Comparison of ENCODE assay signal across 8 cellular contexts in genomic region chr14:92729632-92730358, GRCh38. TPM values are rescaled to one million over a fixed set of nuclear protein-coding genes. Genes with fewer than 3 reads are reported as not detected.
DNase-seq lines count a peak whose midpoint lies in the region; ATAC-seq and TF ChIP-seq lines count a peak whose summit lies in the region.
"Had no signal": no experiment of that assay in that cellular context is flagged by ENCODE, and none has a peak within 500 bp of the region (broad histone marks: within the 10 kb centered on the region; RNA-seq: fewer than 3 reads in every experiment).

No MANE protein-coding gene starts in this region.

- no peak for TF ChIP-seq CTCF in nephron progenitor cell (IDR thresholded peaks at IDR 0.05)
- TF ChIP-seq CTCF in SK-N-SH (IDR thresholded peaks at IDR 0.05) = no peak
- no peak for TF ChIP-seq CTCF in hepatocyte (IDR thresholded peaks at IDR 0.05; ENCODE audit: poor library complexity)

- peaks cover 3 to 14% of the 10 kb centered on the region in 2 experiments for H3K36me3 ChIP-seq in SK-N-SH (replicated peaks in 1 of 2; ENCODE audit: control insufficient read depth in 1 of 2, insufficient read depth in 2 of 2, low read length in 1 of 2)
- no peaks in the 10 kb centered on the region for H3K36me3 ChIP-seq in hepatocyte (replicated peaks; ENCODE audit: insufficient read depth, low read depth)

- H3K27ac Mint-ChIP-seq in nephron progenitor cell = peak overlapping the region; percentile 77
- H3K27ac Mint-ChIP-seq: T-helper 1 cell treated with Interleukin-12 subunit alpha and Interleukin-12 subunit beta and Interleukin-4 antibody, amounts not matched to agents 30 μg/mL and 1 μg/mL, for 36 hours had no signal

- POLR2A ChIA-PET in SK-N-SH (lab: Yijun Ruan, JAX) (interaction anchor here (0.7 kb wide), 1 partner anchor 18 kb away, joined by 3 read pairs; the partner anchor contains the start of gene LGMN), HEK293T (lab: Yijun Ruan, JAX) (interaction anchor here (1.4 kb wide), 1 partner anchor 19 kb away, joined by 3 read pairs; the partner anchor contains the start of gene LGMN)

- H3K27me3 ChIP-seq in SK-N-SH (ENCODE audit: insufficient read depth) (no peaks in the 10 kb centered on the region), hepatocyte (no peaks in the 10 kb centered on the region)

- H3K4me1 Mint-ChIP-seq in nephron progenitor cell = no peaks in the 10 kb centered on the region

- peak; percentile 86 for DNase-seq in RPMI7951 (ENCODE audit: low read depth)
- no peak for DNase-seq in nephron progenitor cell
- DNase-seq in SK-N-SH = no peak
- no peak for DNase-seq in hepatocyte (ENCODE audit: low spot score)
- DNase-seq in HEK293T (ENCODE audit: extremely low spot score) = no peak

- TF ChIP-seq RAD21 in SK-N-SH (IDR thresholded peaks at IDR 0.05; ENCODE audit: low read length) = no peak

- H2AFZ ChIP-seq in SK-N-SH (ENCODE audit: low read depth) (no peak overlapping the region), hepatocyte (no peak overlapping the region)

- 78% methylated on average over 14 of the region's 14 CpGs for WGBS in SK-N-SH (ENCODE audit: low lambda C conversion rate)
- 84% methylated on average over 14 of the region's 14 CpGs for WGBS in hepatocyte (ENCODE audit: low lambda C conversion rate, missing lambda C conversion rate)

- ATAC-seq in GM18909 (IDR thresholded peaks at IDR 0.05; ENCODE audit: poor library complexity, unreplicated experiment) (peak; percentile 76), HG02852 (IDR thresholded peaks at IDR 0.05; ENCODE audit: unreplicated experiment) (peak; percentile 77)

- peaks cover 8% of the 10 kb centered on the region for H3F3A ChIP-seq in SK-N-SH (replicated peaks; ENCODE audit: insufficient read depth)

- H4K20me1 ChIP-seq in SK-N-SH (ENCODE audit: insufficient read depth) (no peaks in the 10 kb centered on the region), hepatocyte (ENCODE audit: insufficient read depth, poor library complexity, severe bottlenecking) (no peaks in the 10 kb centered on the region)

- no peak overlapping the region for H3K4me3 Mint-ChIP-seq in nephron progenitor cell
- H3K4me3 Mint-ChIP-seq: T-helper 1 cell treated with Interleukin-12 subunit alpha and Interleukin-12 subunit beta and Interleukin-4 antibody, amounts not matched to agents 30 μg/mL and 1 μg/mL, for 36 hours had no signal

- H3K9me3 ChIP-seq in SK-N-SH = no peaks in the 10 kb centered on the region
- H3K9me3 ChIP-seq in hepatocyte (ENCODE audit: low read depth) = no peaks in the 10 kb centered on the region

- peaks cover 19% of the 10 kb centered on the region for H3K9me3 Mint-ChIP-seq in nephron progenitor cell

- CTCF ChIA-PET in SK-N-SH (lab: Yijun Ruan, JAX) = interaction anchor here (1.4 kb wide), 1 partner anchor 19 kb away, joined by 3 read pairs; the partner anchor contains the start of gene LGMN
- CTCF ChIA-PET in HEK293T (lab: Yijun Ruan, JAX) = no interaction called here

- H3K4me3 ChIP-seq in SK-N-SH (ENCODE audit: low read depth in 2 of 2, low read length in 1 of 2) (no peak overlapping the region), hepatocyte (no peak overlapping the region)

- H3K36me3 Mint-ChIP-seq in nephron progenitor cell (ENCODE audit: low read depth) = peaks cover 53% of the 10 kb centered on the region

- H3K4me1 ChIP-seq in SK-N-SH (ENCODE audit: control insufficient read depth in 1 of 2, insufficient read depth in 2 of 2, low read depth in 1 of 2, low read length in 1 of 2) = no peaks in the 10 kb centered on the region
- peaks cover 9% of the 10 kb centered on the region for H3K4me1 ChIP-seq in hepatocyte (ENCODE audit: insufficient read depth)

- H3K27ac ChIP-seq in SK-N-SH (ENCODE audit: low read depth in 2 of 2, low read length in 1 of 2) (no peak overlapping the region), hepatocyte (no peak overlapping the region)

- no peaks in the 10 kb centered on the region for H3K27me3 Mint-ChIP-seq in nephron progenitor cell (ENCODE audit: low read depth, poor library complexity)

- H3K9me2 ChIP-seq in SK-N-SH (no peaks in the 10 kb centered on the region), hepatocyte (replicated peaks; ENCODE audit: insufficient read depth) (no peaks in the 10 kb centered on the region)

- H3K79me2 ChIP-seq in SK-N-SH (ENCODE audit: insufficient read depth) (no peaks in the 10 kb centered on the region), hepatocyte (peaks cover 3% of the 10 kb centered on the region)

- H3K4me2 ChIP-seq in SK-N-SH (no peak overlapping the region), hepatocyte (no peak overlapping the region)

- H3K9ac ChIP-seq in SK-N-SH = no peak overlapping the region

- no peak for TF ChIP-seq EP300 in SK-N-SH (IDR thresholded peaks at IDR 0.05; ENCODE audit: borderline replicate concordance in 1 of 2, low read depth in 1 of 2, low read length in 1 of 2)

TF ChIP-seq in SK-N-SH, 30 proteins besides CTCF, POLR2A, EP300 and RAD21:
- TF ChIP-seq USF1 (IDR thresholded peaks at IDR 0.05; ENCODE audit: borderline replicate concordance, low read depth) (no peak), PBX3 (IDR thresholded peaks at IDR 0.05) (no peak), GATA2 (CRISPR knock-in tag; IDR thresholded peaks at IDR 0.05) (no peak), FOXJ3 (CRISPR knock-in tag; IDR thresholded peaks at IDR 0.05) (no peak), EZH2phosphoT487 (IDR thresholded peaks at IDR 0.05; ENCODE audit: borderline replicate concordance, low read depth) (no peak), FOXM1 (IDR thresholded peaks at IDR 0.05; ENCODE audit: low read depth) (no peak)

TF ChIP-seq in HEK293T, 16 proteins besides CTCF, POLR2A, EP300 and RAD21:
- TF ChIP-seq FOXK2 (IDR thresholded peaks at IDR 0.05) (no peak), FOXA1 (IDR thresholded peaks at IDR 0.05) (no peak)

RNA-seq across cellular contexts. Expression of gene LGMN, which starts 18.6 kb away (rescaled TPM):
- 35.9 and 40.3 TPM in 2 replicates for total RNA-seq in RPMI7951 (2014; rRNA removed; shearing (Covaris generic))
- polyA plus RNA-seq in SK-N-SH (2012; rRNA removed) (76.3 and 86.4 TPM in 2 replicates), hepatocyte (139 and 169 TPM in 2 replicates)
- 52.6 and 71.0 TPM in 2 replicates for polyA plus RNA-seq in SK-N-SH (2012; cell fraction: cytosol; rRNA removed)
- 57.5 and 80.2 TPM in 2 replicates for polyA plus RNA-seq in SK-N-SH (2012; cell fraction: nucleus; rRNA removed)
- 125 and 130 TPM in 2 replicates for total RNA-seq in hepatocyte
